ENCODE assay signal across 8 cellular contexts in genomic region chr20:33862709-33863403, GRCh38. TPM values are rescaled to one million over a fixed set of nuclear protein-coding genes. Genes with fewer than 3 reads are reported as not detected.
DNase-seq lines count a peak whose midpoint lies in the region; ATAC-seq lines count a peak whose summit lies in the region.

No MANE protein-coding gene starts in this region.

- peak; percentile 42 for DNase-seq in DMS53 (lab: John Stamatoyannopoulos, UW)
- DNase-seq in DMS53 treated with DMSO at 0.1 percent for 48 hours (lab: John Stamatoyannopoulos, UW; ENCODE audit: unreplicated experiment), result no peak
- peak; percentile 72 for DNase-seq in MG63
- peak; percentile 69 for DNase-seq in activated CD4-positive, alpha-beta T cell treated with anti-CD3 and anti-CD28 coated beads for 36 hours
- peak; percentile 12 for DNase-seq in effector CD4-positive, alpha-beta T cell
- DNase-seq in medulla oblongata (ENCODE audit: extremely low spot score), result peak; percentile 21
- DNase-seq in stimulated activated naive CD4-positive, alpha-beta T cell treated with Interleukin-2 at 50 U/mL for 16 hours (lab: John Stamatoyannopoulos, UW), result peak; percentile 6
- DNase-seq in GDM1 (lab: John Stamatoyannopoulos, UW), result no peak

- CTCF ChIA-PET in activated CD4-positive, alpha-beta T cell treated with anti-CD3 and anti-CD28 coated beads for 36 hours (lab: Charles Lee), result interaction anchor here (0.7 to 1.4 kb wide), 8 partner anchors 9 to 207 kb away, joined by 3 to 6 read pairs (median 4); no protein-coding TSS in a partner anchor

- H3K4me1 Mint-ChIP-seq in activated CD4-positive, alpha-beta T cell treated with anti-CD3 and anti-CD28 coated beads for 36 hours, result peaks cover 20% of the 10 kb centered on the region

- H3K27me3 Mint-ChIP-seq in activated CD4-positive, alpha-beta T cell treated with anti-CD3 and anti-CD28 coated beads for 36 hours, result no peaks in the 10 kb centered on the region

- intact Hi-C loops in activated CD4-positive, alpha-beta T cell treated with anti-CD3 and anti-CD28 coated beads for 36 hours (cut with DNase I, micrococcal nuclease), result loop anchor here (1.0 to 5.0 kb wide), 6 partner anchors 52 to 266 kb away; no protein-coding TSS in a partner anchor

- H3K27me3 ChIP-seq in MG63, result no peaks in the 10 kb centered on the region

- POLR2A ChIA-PET in activated CD4-positive, alpha-beta T cell treated with anti-CD3 and anti-CD28 coated beads for 36 hours (lab: Charles Lee), result interaction anchor here (0.6 kb wide), 1 partner anchor 51 kb away, joined by 4 read pairs; no protein-coding TSS in a partner anchor

- H3K9me3 ChIP-seq in MG63, result no peaks in the 10 kb centered on the region

- H3K4me3 ChIP-seq in MG63, result no peak overlapping the region

- H3K27ac Mint-ChIP-seq in activated CD4-positive, alpha-beta T cell treated with anti-CD3 and anti-CD28 coated beads for 36 hours, result no peak overlapping the region

- H3K9me3 Mint-ChIP-seq in activated CD4-positive, alpha-beta T cell treated with anti-CD3 and anti-CD28 coated beads for 36 hours (ENCODE audit: low read depth), result no peaks in the 10 kb centered on the region

- peak; percentile 60 for ATAC-seq in activated CD4-positive, alpha-beta T cell treated with anti-CD3 and anti-CD28 coated beads for 36 hours

- H3K36me3 Mint-ChIP-seq in activated CD4-positive, alpha-beta T cell treated with anti-CD3 and anti-CD28 coated beads for 36 hours (ENCODE audit: low read depth), result no peaks in the 10 kb centered on the region

- H3K4me3 Mint-ChIP-seq in activated CD4-positive, alpha-beta T cell treated with anti-CD3 and anti-CD28 coated beads for 36 hours, result no peak overlapping the region

- H3K36me3 ChIP-seq in MG63, result no peaks in the 10 kb centered on the region

RNA-seq across cellular contexts. Expression of gene CHMP4B, which starts 51.7 kb away (rescaled TPM):
- total RNA-seq in MG63 (2014; rRNA removed; shearing (Covaris generic); ENCODE audit: low replicate concordance), result 73.9 and 82.3 TPM in 2 replicates
- 10 to 100 TPM; 86.0 to 94.1 TPM for total RNA-seq in activated CD4-positive, alpha-beta T cell treated with anti-CD3 and anti-CD28 coated beads for 36 hours

Comparison
In these comparisons a context has a peak if more than half of its experiments do, and no peak if none do; other contexts are left out.
1. DNase-seq: peak in DMS53 (single experiment), MG63 (single experiment), activated CD4-positive, alpha-beta T cell treated with anti-CD3 and anti-CD28 coated beads for 36 hours (single experiment), effector CD4-positive, alpha-beta T cell (single experiment), medulla oblongata (single experiment) and stimulated activated naive CD4-positive, alpha-beta T cell treated with Interleukin-2 at 50 U/mL for 16 hours (single experiment); none in DMS53 treated with DMSO at 0.1 percent for 48 hours (single experiment) and GDM1 (single experiment).